In genomic region chr19:47413941-47414340, GRCh38 we compare ENCODE assay signal across 16 cellular contexts. TPM values are rescaled to one million over a fixed set of nuclear protein-coding genes. Genes with fewer than 3 reads are reported as not detected.
"Had no signal": no experiment of that assay in that cellular context is flagged by ENCODE, and none has a peak within 500 bp of the region (broad histone marks: within the 10 kb centered on the region; RNA-seq: fewer than 3 reads in every experiment).

No MANE protein-coding gene starts in this region.

- H3K4me3 ChIP-seq: MG63, SJSA1, SK-N-MC had no signal

- H3K27ac ChIP-seq: SJSA1, SK-N-MC had no signal

- H3K27me3 ChIP-seq: SJSA1 had no signal

- H3K36me3 ChIP-seq: MG63 had no signal

- DNase-seq: IMR-90, KG1, NCI-H1092, NCI-H1105 treated with DMSO at 0.1 percent for 48 hours, NCI-H1417 treated with DMSO at 0.1 percent for 48 hours, NCI-H146, NCI-H1930, NCI-H2227 treated with DMSO at 0.1 percent for 48 hours, NCI-H524 treated with DMSO at 0.1 percent for 48 hours, NCI-H774, SIG-M5 had no signal

- H3K9me3 ChIP-seq: MG63, SJSA1 had no signal

- FAIRE-seq: RCC 7860 had no signal

RNA-seq across cellular contexts. Expression of gene SLC8A2, which starts 57.8 kb away (rescaled TPM):
- total RNA-seq: IMR-90, NCI-H460, SJSA1 had no signal
